In genomic region chr16:29745853-29746345, GRCh38 we compare ENCODE assay signal across 8 cellular contexts. TPM values are rescaled to one million over a fixed set of nuclear protein-coding genes. Genes with fewer than 3 reads are reported as not detected.
DNase-seq lines count a peak whose midpoint lies in the region; ATAC-seq, FAIRE-seq and TF ChIP-seq lines count a peak whose summit lies in the region.

Gene C16orf54 (minus strand): TSS chr16:29745990. CDS start chr16:29744951, 1,039 bp downstream.

- peak; percentile 85 for ATAC-seq in HG02759 (IDR thresholded peaks at IDR 0.05; ENCODE audit: unreplicated experiment)

- DNase-seq in GM12892 (ENCODE audit: insufficient read length) (peak; percentile 61), SKM-1 (lab: John Stamatoyannopoulos, UW; ENCODE audit: unreplicated experiment) (peak; percentile 93), mesenteric fat pad (ENCODE audit: low spot score) (peak; percentile 92), NCI-H1105 treated with DMSO at 0.1 percent for 48 hours (lab: John Stamatoyannopoulos, UW) (no peak), NCI-H1105 (lab: John Stamatoyannopoulos, UW) (no peak)
- DNase-seq in activated effector memory CD4-positive, alpha-beta T cell treated with anti-CD3 and anti-CD28 coated beads, Interleukin-2, amount 50 U/mL, for 16 hours = peak; percentile 96
- DNase-seq in stimulated activated naive CD4-positive, alpha-beta T cell (lab: John Stamatoyannopoulos, UW) = peak; percentile 88 to 98 (median 94)

- TF ChIP-seq POLR2A in GM12892 (IDR thresholded peaks at IDR 0.05; ENCODE audit: low read depth, low read length) = no peak

- FAIRE-seq in GM12892 (lab: Jason Lieb, UNC) = peak; percentile 92

RNA-seq across cellular contexts. Expression of gene C16orf54, which starts in this region (rescaled TPM):
- polyA plus RNA-seq in GM12892 (2012; ENCODE audit: missing spikeins) = 1.8 TPM
- total RNA-seq in mesenteric fat pad = 5.2 TPM

Comparison
In these comparisons a context has a peak if more than half of its experiments do, and no peak if none do; other contexts are left out.
1. DNase-seq: peak in GM12892 (single experiment), SKM-1 (single experiment), activated effector memory CD4-positive, alpha-beta T cell treated with anti-CD3 and anti-CD28 coated beads, Interleukin-2, amount 50 U/mL, for 16 hours (single experiment), mesenteric fat pad (single experiment) and stimulated activated naive CD4-positive, alpha-beta T cell (6 of 6); none in NCI-H1105 treated with DMSO at 0.1 percent for 48 hours (single experiment) and NCI-H1105 (single experiment).